27 cellular contexts compared by ENCODE assay signal in the genomic region with DNA sequence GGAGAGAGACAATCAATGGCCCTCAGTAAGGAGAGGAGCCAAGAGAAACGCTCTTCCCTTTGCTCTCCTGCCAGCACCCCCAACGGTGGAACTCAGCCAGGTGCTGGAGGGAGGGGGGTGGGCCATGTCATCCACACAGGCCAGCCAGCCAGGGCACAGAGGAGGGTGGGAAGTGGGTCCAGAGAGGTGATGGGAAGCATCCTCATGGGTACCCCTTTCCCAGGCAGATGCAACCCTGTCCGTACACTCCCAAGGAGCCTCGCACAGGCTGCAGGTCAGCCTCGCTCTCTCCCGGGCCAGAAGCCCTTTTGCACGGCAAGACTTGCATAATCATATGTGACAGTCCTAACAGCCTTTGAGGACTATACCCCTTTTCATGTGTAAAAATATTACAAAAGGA.
A peak's percentile ranks its signal among the peaks of the same experiment; 100 is the strongest.
DNase-seq lines count a peak whose midpoint lies in the region; ATAC-seq and TF ChIP-seq lines count a peak whose summit lies in the region.
"Had no signal": no experiment of that assay in that cellular context is flagged by ENCODE, and none has a peak within 500 bp of the region (broad histone marks: within the 10 kb centered on the region; RNA-seq: fewer than 3 reads in every experiment).

No MANE protein-coding gene starts in this region.

- H4K20me1 ChIP-seq in smooth muscle cell (ENCODE audit: low read depth) (no peaks in the 10 kb centered on the region), H9 (ENCODE audit: control insufficient read depth, insufficient read depth, insufficient read length) (no peaks in the 10 kb centered on the region)

- H4K5ac ChIP-seq in H9 (ENCODE audit: insufficient read length, low read depth, low read length) = no peak overlapping the region

- H3K9me3 ChIP-seq in colonic mucosa (no peaks in the 10 kb centered on the region), smooth muscle cell (replicated peaks; ENCODE audit: low read depth) (no peaks in the 10 kb centered on the region), H9 (ENCODE audit: control insufficient read depth, low read depth, low read length) (no peaks in the 10 kb centered on the region)
- H3K9me3 ChIP-seq: esophagus squamous epithelium, heart left ventricle, testis had no signal

- H2AFZ ChIP-seq in smooth muscle cell (ENCODE audit: low read depth) (no peak overlapping the region), H9 (ENCODE audit: low read length) (no peak overlapping the region)

- no peak overlapping the region for H2AK5ac ChIP-seq in H9 (ENCODE audit: insufficient read length, low read length)

- no peak overlapping the region for H3K14ac ChIP-seq in H9 (ENCODE audit: insufficient read depth, low read length)

- no peak overlapping the region for H2BK12ac ChIP-seq in H9 (ENCODE audit: insufficient read length, low read depth, low read length)

- peaks cover 2% of the 10 kb centered on the region for H3K9me3 Mint-ChIP-seq in activated CD4-positive, alpha-beta T cell treated with anti-CD3 and anti-CD28 coated beads for 36 hours (ENCODE audit: low read depth)
- H3K9me3 Mint-ChIP-seq in natural killer cell treated with Interleukin-12 subunit alpha and Interleukin-12 subunit beta and Interleukin-15 and Interleukin-18, amount 100 ng/mL, for 72 hours = peaks cover 16% of the 10 kb centered on the region
- H3K9me3 Mint-ChIP-seq in natural killer cell (no peaks in the 10 kb centered on the region), H9 (peaks cover 0 to 4% of the 10 kb centered on the region in 2 experiments; a peak in 1 of 5 replicates)
- H3K9me3 Mint-ChIP-seq: CD4-positive, CD25-positive, alpha-beta regulatory T cell; naive thymus-derived CD8-positive, alpha-beta T cell had no signal

- intact Hi-C loops in activated CD4-positive, alpha-beta T cell treated with anti-CD3 and anti-CD28 coated beads for 36 hours (cut with DNase I, micrococcal nuclease) = loop anchor here (5.0 to 10.0 kb wide), 4 partner anchors 60 to 1485 kb away; a partner anchor contains a TSS
- intact Hi-C loops in natural killer cell (cut with micrococcal nuclease) (no loop called here), colonic mucosa (cut with DNase I) (no loop called here)

- H3K27me3 ChIP-seq in colonic mucosa (no peaks in the 10 kb centered on the region), smooth muscle cell (ENCODE audit: low read depth) (no peaks in the 10 kb centered on the region), H9 (ENCODE audit: insufficient read depth, low read length) (no peaks in the 10 kb centered on the region)
- H3K27me3 ChIP-seq: esophagus squamous epithelium, heart left ventricle, testis had no signal

- H2BK15ac ChIP-seq in H9 (ENCODE audit: low read depth, low read length) = no peak overlapping the region

- CTCF ChIA-PET in activated CD4-positive, alpha-beta T cell treated with anti-CD3 and anti-CD28 coated beads for 36 hours (lab: Charles Lee) = interaction anchor here (0.7 to 2.4 kb wide), 4 partner anchors 22 to 80 kb away, joined by 3 to 15 read pairs (median 8); no protein-coding TSS in a partner anchor

- peaks cover 5% of the 10 kb centered on the region for H3K4me1 ChIP-seq in colonic mucosa
- peaks cover 6% of the 10 kb centered on the region for H3K4me1 ChIP-seq in smooth muscle cell (ENCODE audit: low read depth)
- no peaks in the 10 kb centered on the region for H3K4me1 ChIP-seq in H9 (ENCODE audit: insufficient read depth, low read length)

- no peak for ATAC-seq in activated CD4-positive, alpha-beta T cell treated with anti-CD3 and anti-CD28 coated beads for 36 hours
- no peak for ATAC-seq in natural killer cell treated with Interleukin-12 subunit alpha and Interleukin-12 subunit beta and Interleukin-15 and Interleukin-18, amount 100 ng/mL, for 72 hours
- ATAC-seq in natural killer cell (no peak), left lobe of liver (peak; percentile 50)
- ATAC-seq: HCT116; heart left ventricle; left ventricle myocardium superior; naive thymus-derived CD8-positive, alpha-beta T cell had no signal

- no peak overlapping the region for H3K4me3 ChIP-seq in colonic mucosa
- H3K4me3 ChIP-seq in smooth muscle cell = no peak overlapping the region
- H3K4me3 ChIP-seq: esophagus squamous epithelium, heart left ventricle, testis had no signal

- no peaks in the 10 kb centered on the region for H3K36me3 ChIP-seq in colonic mucosa
- H3K36me3 ChIP-seq in smooth muscle cell (ENCODE audit: low read depth) = no peaks in the 10 kb centered on the region
- H3K36me3 ChIP-seq: esophagus squamous epithelium, heart left ventricle, WERI-Rb-1 had no signal

- no peak overlapping the region for H2BK20ac ChIP-seq in H9 (ENCODE audit: low read depth, low read length, poor library complexity, severe bottlenecking)

- H4K91ac ChIP-seq in H9 (ENCODE audit: insufficient read length, low read depth, low read length) = no peak overlapping the region

- H3K27me3 Mint-ChIP-seq in activated CD4-positive, alpha-beta T cell treated with anti-CD3 and anti-CD28 coated beads for 36 hours = peaks cover 4% of the 10 kb centered on the region
- peaks cover 0 to 9% of the 10 kb centered on the region in 2 donors for H3K27me3 Mint-ChIP-seq in natural killer cell treated with Interleukin-12 subunit alpha and Interleukin-12 subunit beta and Interleukin-15 and Interleukin-18, amount 100 ng/mL, for 72 hours
- H3K27me3 Mint-ChIP-seq in natural killer cell (ENCODE audit: low read depth in 2 of 2) (peaks cover 11 to 14% of the 10 kb centered on the region in 2 donors), H9 (ENCODE audit: low read depth) (no peaks in the 10 kb centered on the region; the same call in none of the 2 replicates)
- H3K27me3 Mint-ChIP-seq: brain; CD4-positive, CD25-positive, alpha-beta regulatory T cell had no signal

- no peak overlapping the region for H2BK120ac ChIP-seq in H9 (ENCODE audit: low read depth, low read length, poor library complexity, severe bottlenecking)

- H3T11ph ChIP-seq in H9 (ENCODE audit: low read length) = no peak overlapping the region

- no peak overlapping the region for H3K18ac ChIP-seq in H9 (ENCODE audit: insufficient read length, low read depth, low read length)

- H3K79me2 ChIP-seq in smooth muscle cell (ENCODE audit: low read depth) (no peaks in the 10 kb centered on the region), H9 (ENCODE audit: insufficient read depth, low read length) (no peaks in the 10 kb centered on the region)

- H4K8ac ChIP-seq in H9 (replicated peaks; ENCODE audit: insufficient read length, low read depth, low read length) = no peak overlapping the region

- H3K27ac ChIP-seq in colonic mucosa = no peak overlapping the region
- H3K27ac ChIP-seq in smooth muscle cell (ENCODE audit: low read depth) = no peak overlapping the region
- no peak overlapping the region for H3K27ac ChIP-seq in H9 (ENCODE audit: insufficient read length, low read depth, low read length)
- H3K27ac ChIP-seq: esophagus squamous epithelium, heart left ventricle, testis, WERI-Rb-1 had no signal

- peaks cover 9% of the 10 kb centered on the region for H3F3A ChIP-seq in smooth muscle cell (ENCODE audit: low read depth)

- peaks cover 76% of the 10 kb centered on the region for H3K4me1 Mint-ChIP-seq in activated CD4-positive, alpha-beta T cell treated with anti-CD3 and anti-CD28 coated beads for 36 hours
- H3K4me1 Mint-ChIP-seq in natural killer cell treated with Interleukin-12 subunit alpha and Interleukin-12 subunit beta and Interleukin-15 and Interleukin-18, amount 100 ng/mL, for 72 hours (ENCODE audit: low read depth in 2 of 2) = peaks cover 68 to 77% of the 10 kb centered on the region in 2 donors
- no peaks in the 10 kb centered on the region for H3K4me1 Mint-ChIP-seq in natural killer cell
- peaks cover 0 to 4% of the 10 kb centered on the region in 2 experiments; a peak in 2 of 4 replicates for H3K4me1 Mint-ChIP-seq in H9

- no peak overlapping the region for H3K4ac ChIP-seq in H9 (ENCODE audit: low read depth, low read length)

- H3K9ac ChIP-seq in colonic mucosa (ENCODE audit: low read depth in 2 of 2, low read length in 2 of 2) (no peak overlapping the region), smooth muscle cell (ENCODE audit: low read depth) (no peak overlapping the region), H9 (ENCODE audit: extremely low read depth, insufficient read length, low read length) (no peak overlapping the region)

- peaks cover 24% of the 10 kb centered on the region for H3K36me3 Mint-ChIP-seq in activated CD4-positive, alpha-beta T cell treated with anti-CD3 and anti-CD28 coated beads for 36 hours (ENCODE audit: low read depth)
- H3K36me3 Mint-ChIP-seq in natural killer cell treated with Interleukin-12 subunit alpha and Interleukin-12 subunit beta and Interleukin-15 and Interleukin-18, amount 100 ng/mL, for 72 hours = peaks cover 35% of the 10 kb centered on the region
- H3K36me3 Mint-ChIP-seq in natural killer cell (no peaks in the 10 kb centered on the region), H9 (ENCODE audit: insufficient read depth in 1 of 3, low read depth in 3 of 3) (no peaks in the 10 kb centered on the region; a peak in 1 of 7 replicates)
- H3K36me3 Mint-ChIP-seq: brain; CD4-positive, CD25-positive, alpha-beta regulatory T cell; naive thymus-derived CD8-positive, alpha-beta T cell had no signal

- no peak for TF ChIP-seq CTCF in natural killer cell (IDR thresholded peaks at IDR 0.05)
- no peak for TF ChIP-seq CTCF in colonic mucosa (IDR thresholded peaks at IDR 0.05)
- TF ChIP-seq CTCF in smooth muscle cell (IDR thresholded peaks at IDR 0.05; ENCODE audit: borderline replicate concordance, insufficient read depth, poor library complexity, severe bottlenecking) = no peak
- no peak for TF ChIP-seq CTCF in H9 (conservative IDR thresholded peaks at IDR 0.05)

- no peaks in the 10 kb centered on the region for H3K23me2 ChIP-seq in H9 (ENCODE audit: insufficient read length, low read depth, low read length, poor library complexity, severe bottlenecking)

- H2BK5ac ChIP-seq in H9 (ENCODE audit: insufficient read length, low read length) = no peak overlapping the region

- H3K4me2 ChIP-seq in smooth muscle cell (no peak overlapping the region), H9 (ENCODE audit: insufficient read depth, insufficient read length, low read length) (no peak overlapping the region)

- 93% methylated on average over 7 of the region's 7 CpGs for WGBS in smooth muscle cell (ENCODE audit: low lambda C conversion rate)
- WGBS in H9 (ENCODE audit: extremely low coverage, insufficient read length, low lambda C conversion rate) = no CpG with 5 or more reads among the region's 7 CpGs

- no peak overlapping the region for H3K23ac ChIP-seq in H9 (ENCODE audit: insufficient read length, low read depth, low read length)

- POLR2A ChIA-PET in activated CD4-positive, alpha-beta T cell treated with anti-CD3 and anti-CD28 coated beads for 36 hours (lab: Charles Lee) = interaction anchor here (1.9 to 2.7 kb wide), 3 partner anchors 21 to 142 kb away, joined by 13 to 40 read pairs (median 30); a partner anchor contains a TSS

- peak overlapping the region; percentile 70 for H3K4me3 Mint-ChIP-seq in activated CD4-positive, alpha-beta T cell treated with anti-CD3 and anti-CD28 coated beads for 36 hours
- H3K4me3 Mint-ChIP-seq in natural killer cell treated with Interleukin-12 subunit alpha and Interleukin-12 subunit beta and Interleukin-15 and Interleukin-18, amount 100 ng/mL, for 72 hours = peak overlapping the region; percentile 59
- H3K4me3 Mint-ChIP-seq in natural killer cell (no peak overlapping the region), H9 (no peak overlapping the region)
- H3K4me3 Mint-ChIP-seq: brain; CD4-positive, CD25-positive, alpha-beta regulatory T cell; naive thymus-derived CD8-positive, alpha-beta T cell had no signal

- no peak overlapping the region for H3K56ac ChIP-seq in H9 (ENCODE audit: insufficient read length, low read depth, low read length)

- H3K27ac Mint-ChIP-seq in activated CD4-positive, alpha-beta T cell treated with anti-CD3 and anti-CD28 coated beads for 36 hours = peak overlapping the region; percentile 99
- H3K27ac Mint-ChIP-seq in natural killer cell treated with Interleukin-12 subunit alpha and Interleukin-12 subunit beta and Interleukin-15 and Interleukin-18, amount 100 ng/mL, for 72 hours = peak overlapping the region; percentile 97
- H3K27ac Mint-ChIP-seq in natural killer cell (no peak overlapping the region), H9 (0 out of 7 replicates have a peak overlapping the region, but pooled peaks of 1 of the 3 experiments have one; percentile 23)
- H3K27ac Mint-ChIP-seq: naive thymus-derived CD8-positive, alpha-beta T cell had no signal

- no peaks in the 10 kb centered on the region for H3K79me1 ChIP-seq in H9 (ENCODE audit: insufficient read depth, low read depth, low read length, poor library complexity, severe bottlenecking)

- no peak for DNase-seq in activated CD4-positive, alpha-beta T cell treated with anti-CD3 and anti-CD28 coated beads for 36 hours
- DNase-seq in activated CD4-positive, alpha-beta T cell treated with anti-CD3 and anti-CD28 coated beads for 4 hours = no peak
- DNase-seq in natural killer cell treated with Interleukin-12 subunit alpha and Interleukin-12 subunit beta and Interleukin-15 and Interleukin-18, amount 100 ng/mL, for 72 hours (ENCODE audit: low spot score) = no peak
- DNase-seq in natural killer cell = no peak
- peak; percentile 60 for DNase-seq in left lobe of liver (ENCODE audit: low spot score)
- DNase-seq in colonic mucosa = no peak
- DNase-seq in smooth muscle cell (lab: John Stamatoyannopoulos, UW; ENCODE audit: unreplicated experiment) = no peak
- DNase-seq in H9 = no peak
- DNase-seq: activated CD8-positive, alpha-beta memory T cell treated with anti-CD3 and anti-CD28 coated beads, Interleukin-2, amount 50 U/mL, for 4 hours; activated effector memory CD4-positive, alpha-beta T cell treated with Interleukin-2 at 50 U/mL for 16 hours; CD4-positive, CD25-positive, alpha-beta regulatory T cell; cerebellar nuclear complex; esophagus squamous epithelium; foreskin melanocyte; heart left ventricle; Kasumi-1; left ventricle myocardium superior; NCI-H1436; NCI-H2107; SHP77 treated with DMSO at 0.1 percent for 48 hours; stimulated activated naive CD4-positive, alpha-beta T cell treated with Interleukin-2 at 50 U/mL for 16 hours; T1000; testis; WERI-Rb-1 had no signal

Comparison
In these comparisons a context has a peak if more than half of its experiments do, and no peak if none do; other contexts are left out.
1. H3K27ac Mint-ChIP-seq: peak in activated CD4-positive, alpha-beta T cell treated with anti-CD3 and anti-CD28 coated beads for 36 hours (single experiment) and natural killer cell treated with Interleukin-12 subunit alpha and Interleukin-12 subunit beta and Interleukin-15 and Interleukin-18, amount 100 ng/mL, for 72 hours (2 of 2); none in natural killer cell (0 of 2).
2. H3K4me3 Mint-ChIP-seq: peak in activated CD4-positive, alpha-beta T cell treated with anti-CD3 and anti-CD28 coated beads for 36 hours (single experiment) and natural killer cell treated with Interleukin-12 subunit alpha and Interleukin-12 subunit beta and Interleukin-15 and Interleukin-18, amount 100 ng/mL, for 72 hours (single experiment); none in natural killer cell (single experiment) and H9 (0 of 2).
3. intact Hi-C loops: an anchor here in activated CD4-positive, alpha-beta T cell treated with anti-CD3 and anti-CD28 coated beads for 36 hours (5.0 to 10.0 kb wide); none called in natural killer cell and colonic mucosa.